Comparison of ENCODE assay signal across 8 cellular contexts in genomic region chrX:47217852-47218279, GRCh38. TPM values are rescaled to one million over a fixed set of nuclear protein-coding genes. Genes with fewer than 3 reads are reported as not detected.
A peak's percentile ranks its signal among the peaks of the same experiment; 100 is the strongest.
DNase-seq lines count a peak whose midpoint lies in the region; ATAC-seq lines count a peak whose summit lies in the region.

No MANE protein-coding gene starts in this region.

- H3K79me2 ChIP-seq in mesendoderm (ENCODE audit: control insufficient read depth, insufficient read depth, low read length): peaks cover 33% of the 10 kb centered on the region

- peak overlapping the region; percentile 54 for H3K4me2 ChIP-seq in mesendoderm (ENCODE audit: low read length)

- H2BK120ac ChIP-seq in mesendoderm (ENCODE audit: low read depth, low read length): no peak overlapping the region

- H3K23ac ChIP-seq in mesendoderm (ENCODE audit: low read length): no peak overlapping the region

- WGBS in mesendoderm (ENCODE audit: extremely low coverage, insufficient coverage, low lambda C conversion rate): no CpG with 5 or more reads among the region's 31 CpGs

- no peak overlapping the region for H3K4ac ChIP-seq in mesendoderm (ENCODE audit: low read depth, low read length)

- H3K4me1 ChIP-seq in endocrine pancreas (ENCODE audit: control insufficient read depth, insufficient read depth, low read length) (no peaks in the 10 kb centered on the region), mesendoderm (ENCODE audit: control insufficient read depth, low read depth, low read length) (peaks cover 1% of the 10 kb centered on the region)

- H3K27me3 ChIP-seq in endocrine pancreas (ENCODE audit: control insufficient read depth, insufficient read depth, low read length) (no peaks in the 10 kb centered on the region), mesendoderm (ENCODE audit: insufficient read depth, low read length, poor library complexity) (no peaks in the 10 kb centered on the region)

- peaks cover 8% of the 10 kb centered on the region for H3K36me3 ChIP-seq in endocrine pancreas (ENCODE audit: control insufficient read depth, insufficient read depth, low read length)
- H3K36me3 ChIP-seq in mesendoderm (ENCODE audit: control insufficient read depth, insufficient read depth, low read length): peaks cover 5% of the 10 kb centered on the region

- H3K9me3 ChIP-seq in endocrine pancreas (ENCODE audit: control insufficient read depth, low read length): no peaks in the 10 kb centered on the region

- no peak overlapping the region for H2BK5ac ChIP-seq in mesendoderm (ENCODE audit: low read length)

- no peak overlapping the region for H2AK5ac ChIP-seq in mesendoderm (ENCODE audit: low read length)

- H3K9ac ChIP-seq in endocrine pancreas (ENCODE audit: control insufficient read depth, insufficient read depth, low read length) (peak overlapping the region; percentile 96), mesendoderm (ENCODE audit: low read length) (peak overlapping the region; percentile 89)

- H3K4me3 ChIP-seq in endocrine pancreas (ENCODE audit: control insufficient read depth, insufficient read depth, low read length): peak overlapping the region; percentile 57
- peak overlapping the region; percentile 73 for H3K4me3 ChIP-seq in mesendoderm (ENCODE audit: low read length)

- H4K8ac ChIP-seq in mesendoderm (ENCODE audit: low read depth, low read length): no peak overlapping the region

- peak overlapping the region; percentile 89 for H3K27ac ChIP-seq in mesendoderm (ENCODE audit: low read depth, low read length)

- DNase-seq in CMK (ENCODE audit: low read depth) (peak; percentile 96), HT-29 (ENCODE audit: low spot score) (peak; percentile 99), NOMO-1 (lab: John Stamatoyannopoulos, UW; ENCODE audit: unreplicated experiment in 2 of 2) (peak; percentile 98 to 100), mesendoderm (peak; percentile 99)
- peak; percentile 99 for DNase-seq in activated CD8-positive, alpha-beta memory T cell treated with anti-CD3 and anti-CD28 coated beads, Interleukin-2, amount 50 U/mL, for 1 hour (ENCODE audit: extremely low read depth)
- DNase-seq in stimulated activated CD8-positive, alpha-beta memory T cell treated with anti-CD3 and anti-CD28 coated beads, Interleukin-12 subunit alpha, Interleukin-12 subunit beta, amount 100 ng/mL, for 4 hours (ENCODE audit: low read depth): peak; percentile 94

- ATAC-seq in GM21360 (IDR thresholded peaks at IDR 0.05; ENCODE audit: unreplicated experiment): peak; percentile 88

- no peak overlapping the region for H2BK15ac ChIP-seq in mesendoderm (replicated peaks; ENCODE audit: low read depth)

- H4K5ac ChIP-seq in mesendoderm (ENCODE audit: low read length): no peak overlapping the region

- peak overlapping the region; percentile 92 for H3K56ac ChIP-seq in mesendoderm (ENCODE audit: low read length)

- H3K79me1 ChIP-seq in mesendoderm (ENCODE audit: low read length): peaks cover 2% of the 10 kb centered on the region

- H3K18ac ChIP-seq in mesendoderm (ENCODE audit: low read length): no peak overlapping the region

RNA-seq across cellular contexts. Expression of gene CDK16, which starts 0.6 kb away (rescaled TPM):
- total RNA-seq in HT-29 (2014; rRNA removed; shearing (Covaris generic)): 118 and 137 TPM in 2 replicates
- 69.4 TPM for polyA plus RNA-seq in mesendoderm (2013, experiment 1 of 2)
- polyA plus RNA-seq in mesendoderm (2013, experiment 2 of 2): 72.7 TPM

RNA-seq across cellular contexts. Expression of gene USP11, which starts 14.9 kb away (rescaled TPM):
- total RNA-seq in HT-29 (2014; rRNA removed; shearing (Covaris generic)): 13.6 and 21.2 TPM in 2 replicates
- polyA plus RNA-seq in mesendoderm (2013, experiment 1 of 2): 40.0 TPM
- 39.8 TPM for polyA plus RNA-seq in mesendoderm (2013, experiment 2 of 2)

RNA-seq across cellular contexts. Expression of gene UBA1, which starts 24.2 kb away (rescaled TPM):
- total RNA-seq in HT-29 (2014; rRNA removed; shearing (Covaris generic)): 323 and 337 TPM in 2 replicates
- 144 TPM for polyA plus RNA-seq in mesendoderm (2013, experiment 1 of 2)
- 143 TPM for polyA plus RNA-seq in mesendoderm (2013, experiment 2 of 2)

Comparison
In these comparisons a context has a peak if more than half of its experiments do, and no peak if none do; other contexts are left out.
1. Peak in every context shown above with its lines: DNase-seq, ATAC-seq, H3K4me3 ChIP-seq and H3K27ac ChIP-seq.